ENCODE assay signal across 8 cellular contexts in the genomic region with DNA sequence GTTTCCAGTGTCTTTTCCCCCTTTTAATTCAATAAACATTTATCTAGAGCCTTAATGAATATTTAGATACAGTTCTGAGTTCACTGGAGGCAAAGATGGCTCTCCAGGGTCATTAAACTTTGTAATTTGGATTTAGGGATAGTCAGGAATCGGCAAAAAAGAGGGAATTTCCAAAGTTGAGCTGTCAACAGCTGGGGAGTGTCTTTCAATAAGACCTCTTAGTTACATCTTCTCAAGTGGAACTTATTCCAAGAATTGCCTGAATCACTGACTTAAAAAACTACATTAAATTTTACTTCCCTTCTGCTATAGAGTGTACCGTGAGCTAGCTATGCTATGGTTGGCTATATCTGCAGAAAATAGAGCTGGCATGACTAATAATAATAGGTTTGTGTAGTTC. TPM values are rescaled to one million over a fixed set of nuclear protein-coding genes. Genes with fewer than 3 reads are reported as not detected.
A peak's percentile ranks its signal among the peaks of the same experiment; 100 is the strongest.
DNase-seq lines count a peak whose midpoint lies in the region; ATAC-seq and TF ChIP-seq lines count a peak whose summit lies in the region.

No MANE protein-coding gene starts in this region.

- peak overlapping the region; percentile 96 for H2AFZ ChIP-seq in PC-9

- intact Hi-C loops in PC-9 (cut with micrococcal nuclease; ENCODE audit: unreplicated experiment): loop anchor here (2.0 to 10.0 kb wide), 4 partner anchors 40 to 240 kb away; a partner anchor contains a TSS

- peak overlapping the region; percentile 94 for H3K4me3 Mint-ChIP-seq in progenitor cell of endocrine pancreas (ENCODE audit: low read depth)

- peak overlapping the region; percentile 97 for H3K27ac Mint-ChIP-seq in progenitor cell of endocrine pancreas

- TF ChIP-seq CTCF in PC-9 (conservative IDR thresholded peaks at IDR 0.05) (no peak), epithelial cell of proximal tubule (conservative IDR thresholded peaks at IDR 0.05; ENCODE audit: low read depth, low read length) (no peak), progenitor cell of endocrine pancreas (IDR thresholded peaks at IDR 0.05; ENCODE audit: unreplicated experiment) (no peak)

- H3K27me3 Mint-ChIP-seq in progenitor cell of endocrine pancreas: peaks cover 7% of the 10 kb centered on the region

- no peaks in the 10 kb centered on the region for H3K27me3 ChIP-seq in PC-9 (ENCODE audit: insufficient read depth, low read depth)

- CTCF ChIA-PET in PC-9 (lab: Charles Lee): no interaction called here

- H3K4me3 ChIP-seq in PC-9: peak overlapping the region; percentile 89
- H3K4me3 ChIP-seq in epithelial cell of proximal tubule (ENCODE audit: low read depth, low read length): peak overlapping the region; percentile 97

- no peaks in the 10 kb centered on the region for H3F3A ChIP-seq in PC-9 (ENCODE audit: insufficient read depth, low read depth)

- peaks cover 61% of the 10 kb centered on the region for H3K79me2 ChIP-seq in PC-9 (ENCODE audit: low read depth)

- H3K9me3 ChIP-seq in PC-9 (ENCODE audit: insufficient read depth, low read depth): no peaks in the 10 kb centered on the region

- peak; percentile 24 for DNase-seq in EH (ENCODE audit: low read depth)
- no peak for DNase-seq in PC-9
- no peak for DNase-seq in epithelial cell of proximal tubule (ENCODE audit: low read depth)
- no peak for DNase-seq in progenitor cell of endocrine pancreas (ENCODE audit: low spot score, unreplicated experiment)
- no peak for DNase-seq in NCI-H748 treated with DMSO at 0.1 percent for 48 hours (lab: John Stamatoyannopoulos, UW)
- no peak for DNase-seq in GF-D8 (lab: John Stamatoyannopoulos, UW)
- no peak for DNase-seq in C1 segment of cervical spinal cord (lab: John Stamatoyannopoulos, UW)

- peak overlapping the region; percentile 82 for H3K4me2 ChIP-seq in PC-9

- H4K20me1 ChIP-seq in PC-9 (ENCODE audit: insufficient read depth): peaks cover 6% of the 10 kb centered on the region; the same call in 1 of the 2 replicates

- no peaks in the 10 kb centered on the region for H3K9me3 Mint-ChIP-seq in progenitor cell of endocrine pancreas (ENCODE audit: low read depth)

- POLR2A ChIA-PET in PC-9 (lab: Charles Lee; ENCODE audit: unreplicated experiment): no interaction called here

- no peaks in the 10 kb centered on the region for H3K36me3 Mint-ChIP-seq in progenitor cell of endocrine pancreas (ENCODE audit: insufficient read depth)

- H3K4me1 ChIP-seq in PC-9 (replicated peaks; ENCODE audit: insufficient read depth): peaks cover 23% of the 10 kb centered on the region

- H3K36me3 ChIP-seq in PC-9 (ENCODE audit: low read depth): no peaks in the 10 kb centered on the region

- no TSS peak for BruUV-seq in PC-9 (replicated peaks; lab: Mats Ljungman, UMichigan)

- no peaks in the 10 kb centered on the region for H3K9me2 ChIP-seq in PC-9 (ENCODE audit: insufficient read depth)

- no peak for ATAC-seq in GM18505 (IDR thresholded peaks at IDR 0.05; ENCODE audit: unreplicated experiment)

- TF ChIP-seq POLR2A in GM18505 (IDR thresholded peaks at IDR 0.05; ENCODE audit: borderline replicate concordance, extremely low read depth, insufficient read depth, insufficient read length): no peak

- H3K4me1 Mint-ChIP-seq in progenitor cell of endocrine pancreas (ENCODE audit: low read depth): peaks cover 17% of the 10 kb centered on the region

- H3K27ac ChIP-seq in PC-9: peak overlapping the region; percentile 30

RNA-seq across cellular contexts. Expression of a gene that starts 2.0 kb away (rescaled TPM):
- total RNA-seq in PC-9 (2021) (10.5 TPM in 2 replicates), epithelial cell of proximal tubule (11.9 and 17.0 TPM in 2 replicates), progenitor cell of endocrine pancreas (17.9 and 18.3 TPM in 2 replicates)
